ENCODE assay signal across 8 cellular contexts in the genomic region with DNA sequence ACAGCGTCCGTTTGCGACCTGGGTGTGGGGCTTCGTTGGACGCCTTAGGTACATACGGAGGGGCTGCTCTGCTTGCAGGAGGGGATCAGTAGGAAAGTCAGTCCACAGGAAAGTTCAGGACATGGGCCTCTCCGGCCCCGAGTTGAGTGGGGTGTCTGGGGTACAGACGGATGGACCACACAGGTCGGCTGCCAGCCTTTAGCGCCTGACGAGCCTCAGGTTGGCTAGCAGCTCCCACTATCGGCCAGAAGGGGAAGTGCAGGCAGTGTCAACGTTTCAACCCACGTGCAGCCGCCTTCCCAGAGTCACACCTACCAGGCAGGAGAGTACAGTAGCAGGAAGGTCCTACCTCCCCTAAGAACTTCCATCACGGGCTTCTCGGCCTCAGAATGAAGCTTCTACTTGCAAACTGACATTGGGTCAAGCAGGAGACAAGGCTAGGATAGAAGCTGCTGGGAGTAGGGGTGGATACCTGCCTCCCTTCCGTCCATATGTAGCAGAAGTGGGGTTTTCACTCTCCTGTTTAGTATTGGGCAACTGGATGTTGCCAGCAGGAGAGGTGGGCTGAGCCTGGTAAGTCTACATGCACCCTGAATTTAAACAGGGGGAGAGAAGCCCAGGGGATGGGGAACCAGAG. TPM values are rescaled to one million over a fixed set of nuclear protein-coding genes. Genes with fewer than 3 reads are reported as not detected.
DNase-seq lines count a peak whose midpoint lies in the region; ATAC-seq and TF ChIP-seq lines count a peak whose summit lies in the region.

No MANE protein-coding gene starts in this region.

- no peaks in the 10 kb centered on the region for H4K20me1 ChIP-seq in DOHH2 (ENCODE audit: control insufficient read depth, insufficient read depth, low read depth, low read length)

- H3K36me3 ChIP-seq in DOHH2 (ENCODE audit: control insufficient read depth, low read length) (no peaks in the 10 kb centered on the region), iPS-18a (ENCODE audit: control insufficient read depth, low read depth, low read length) (no peaks in the 10 kb centered on the region)

- H3K27me3 ChIP-seq in DOHH2 (ENCODE audit: control insufficient read depth, low read length): peaks cover 20% of the 10 kb centered on the region
- H3K27me3 ChIP-seq in iPS-18a (ENCODE audit: control insufficient read depth, insufficient read depth, low read length): peaks cover 56% of the 10 kb centered on the region

- intact Hi-C loops in posterior vena cava (cut with DNase I): loop anchor here in 1 of 2 donors (10.0 kb wide), 1 partner anchor 126 kb away; no protein-coding TSS in a partner anchor

- TF ChIP-seq CTCF in DOHH2 (IDR thresholded peaks at IDR 0.05; ENCODE audit: low read depth, low read length, poor library complexity, severe bottlenecking): peak; percentile 96

- no peaks in the 10 kb centered on the region for H3K79me2 ChIP-seq in DOHH2 (ENCODE audit: control insufficient read depth, low read length)

- no peak overlapping the region for H3K4me2 ChIP-seq in DOHH2 (ENCODE audit: low read length)

- ATAC-seq in GM21576 (IDR thresholded peaks at IDR 0.05; ENCODE audit: unreplicated experiment): peak; percentile 51

- DNase-seq in M059J (ENCODE audit: low read depth): peak; percentile 52
- DNase-seq in T-helper 2 cell: peak; percentile 31 to 63 (median 57)
- DNase-seq in astrocyte of the hippocampus (ENCODE audit: low read depth, low spot score): peak; percentile 84
- DNase-seq in stimulated activated CD4-positive, alpha-beta T cell treated with anti-CD3 and anti-CD28 coated beads, Interleukin-12 subunit alpha, Interleukin-12 subunit beta, amount 100 ng/mL, for 48 hours (ENCODE audit: low read depth in 2 of 3, low spot score in 1 of 3): peak; percentile 53 to 76 (median 55)
- DNase-seq in posterior vena cava (ENCODE audit: low spot score): no peak

- no peak overlapping the region for H3K9ac ChIP-seq in iPS-18a (ENCODE audit: low read length)

- H3K9me3 ChIP-seq in DOHH2 (ENCODE audit: control insufficient read depth, insufficient read depth, low read length) (no peaks in the 10 kb centered on the region), iPS-18a (ENCODE audit: control insufficient read depth, low read depth, low read length) (no peaks in the 10 kb centered on the region)

- H3K9me2 ChIP-seq in DOHH2 (replicated peaks; ENCODE audit: control insufficient read depth, low read length): no peaks in the 10 kb centered on the region

- 0 out of 2 replicates have a peak, but pooled peaks cover 3% of the 10 kb centered on the region for H3F3A ChIP-seq in DOHH2 (ENCODE audit: control insufficient read depth, insufficient read depth)

- H3K27ac ChIP-seq in DOHH2 (ENCODE audit: low read depth, low read length) (no peak overlapping the region), iPS-18a (ENCODE audit: low read length) (no peak overlapping the region)

- no peaks in the 10 kb centered on the region; the same call in 1 of the 2 replicates for H3K4me1 ChIP-seq in DOHH2 (ENCODE audit: control insufficient read depth, low read length)
- H3K4me1 ChIP-seq in iPS-18a (ENCODE audit: control insufficient read depth, low read depth, low read length): no peaks in the 10 kb centered on the region

- H3K4me3 ChIP-seq in DOHH2 (ENCODE audit: low read length): no peak overlapping the region
- peak overlapping the region; percentile 55 for H3K4me3 ChIP-seq in iPS-18a (ENCODE audit: low read length)

RNA-seq across cellular contexts. Expression of gene SCN5A, which starts 1.8 kb away (rescaled TPM):
- 1.3 and 1.6 TPM in 2 replicates for total RNA-seq in M059J (2014; rRNA removed; shearing (Covaris generic))
- total RNA-seq in posterior vena cava: 1 to 10 TPM in 1 of 2 donors, under 1 TPM in 1; 0.32 to 1.4 TPM
